In the genomic region with DNA sequence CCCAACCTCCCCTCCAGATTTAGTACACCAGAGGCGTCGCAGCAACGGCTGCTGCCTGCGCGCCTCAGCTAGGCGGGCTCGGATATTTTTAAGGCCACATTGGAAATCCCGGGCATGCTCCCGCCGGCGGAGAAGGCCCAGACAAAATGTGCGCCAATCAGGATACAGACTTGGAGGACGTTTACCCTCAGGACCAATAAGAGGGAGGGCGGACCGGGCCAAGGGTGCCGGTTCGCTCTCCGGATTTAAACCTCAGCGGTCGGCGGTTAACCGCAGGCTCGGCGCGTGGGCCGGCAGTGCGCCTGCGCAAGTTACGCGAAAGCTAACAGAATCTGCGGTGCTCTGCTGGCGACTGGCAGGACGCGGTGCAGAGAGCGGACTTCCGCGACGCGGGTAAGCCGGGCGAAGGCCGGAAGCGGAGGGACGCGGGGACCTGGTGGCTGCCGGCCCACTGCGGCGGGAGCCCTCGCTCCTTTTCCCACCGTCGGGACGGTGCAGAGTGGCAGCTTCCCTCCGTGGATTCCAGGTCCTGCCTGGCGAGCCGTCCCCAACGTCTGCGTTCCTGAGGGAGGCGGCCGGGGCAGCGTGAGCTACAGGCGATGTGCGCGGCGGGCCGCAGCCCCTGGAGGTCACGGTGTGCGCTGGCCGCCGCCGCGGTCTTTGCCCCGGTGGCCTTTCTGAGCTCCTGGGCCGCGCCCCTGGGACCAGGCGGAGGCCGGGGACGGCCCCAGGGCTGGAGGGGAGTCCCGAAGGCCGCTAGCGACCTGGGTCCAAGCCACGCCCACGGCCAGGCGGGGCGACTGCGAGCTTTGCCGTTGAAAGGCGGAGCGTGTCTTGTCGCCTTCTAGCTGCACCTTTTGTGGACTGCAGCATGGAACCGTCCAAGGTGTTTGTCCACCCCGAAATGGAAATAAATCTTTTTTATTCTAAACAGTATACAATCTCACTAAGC, we compare ENCODE assay signal across 8 cellular contexts. TPM values are rescaled to one million over a fixed set of nuclear protein-coding genes. Genes with fewer than 3 reads are reported as not detected.
DNase-seq lines count a peak whose midpoint lies in the region; ATAC-seq, FAIRE-seq and TF ChIP-seq lines count a peak whose summit lies in the region.

A gene with protein sequence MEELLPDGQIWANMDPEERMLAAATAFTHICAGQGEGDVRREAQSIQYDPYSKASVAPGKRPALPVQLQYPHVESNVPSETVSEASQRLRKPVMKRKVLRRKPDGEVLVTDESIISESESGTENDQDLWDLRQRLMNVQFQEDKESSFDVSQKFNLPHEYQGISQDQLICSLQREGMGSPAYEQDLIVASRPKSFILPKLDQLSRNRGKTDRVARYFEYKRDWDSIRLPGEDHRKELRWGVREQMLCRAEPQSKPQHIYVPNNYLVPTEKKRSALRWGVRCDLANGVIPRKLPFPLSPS (plus strand): TSS at position 296 of the 952 bp plus-strand sequence. CDS start 11,701 bp downstream, outside the sequence.

- H3K4me1 ChIP-seq in kidney (ENCODE audit: control insufficient read depth in 1 of 2, insufficient read depth in 1 of 2, low read depth in 1 of 2, low read length in 2 of 2) = peaks cover 0 to 2% of the 10 kb centered on the region in 2 donors

- FAIRE-seq in kidney (lab: Jason Lieb, UNC) = peak; percentile 73

- TF ChIP-seq POLR2A in GM18951 (IDR thresholded peaks at IDR 0.05; ENCODE audit: extremely low read depth, insufficient read depth, insufficient read length) = peak; percentile 77

- TF ChIP-seq CTCF in AG10803 (conservative IDR thresholded peaks at IDR 0.05; ENCODE audit: low read length) = peak; percentile 40
- TF ChIP-seq CTCF in chondrocyte (IDR thresholded peaks at IDR 0.05) = peak; percentile 60
- peak; percentile 29 for TF ChIP-seq CTCF in kidney (IDR thresholded peaks at IDR 0.05; ENCODE audit: borderline replicate concordance, extremely low read depth, insufficient read depth)

- intact Hi-C loops in kidney (cut with DNase I) = no loop called here

- H3K4me3 Mint-ChIP-seq in chondrocyte (ENCODE audit: unreplicated experiment) = peak within 1 kb of the TSS; percentile 76

- H3K27ac ChIP-seq in kidney (ENCODE audit: low read depth in 2 of 2, low read length in 2 of 2) = peak within 1 kb of the TSS; percentile 89 to 93

- peaks cover 33% of the 10 kb centered on the region for H3K4me1 Mint-ChIP-seq in chondrocyte (ENCODE audit: low read depth)

- H3K4me3 ChIP-seq in AG10803 (ENCODE audit: low read length) = peak within 1 kb of the TSS; percentile 88
- peak within 1 kb of the TSS; percentile 81 to 85 for H3K4me3 ChIP-seq in kidney (ENCODE audit: low read length in 2 of 2)

- no peaks in the 10 kb centered on the region for H3K9me3 ChIP-seq in kidney (ENCODE audit: control insufficient read depth in 1 of 2, low read length in 2 of 2)

- no peaks in the 10 kb centered on the region for H3K9me3 Mint-ChIP-seq in chondrocyte (ENCODE audit: low read depth)

- peak; percentile 85 for ATAC-seq in HG03175 (IDR thresholded peaks at IDR 0.05; ENCODE audit: unreplicated experiment)

- H3K27ac Mint-ChIP-seq in chondrocyte (ENCODE audit: unreplicated experiment) = peak within 1 kb of the TSS; percentile 61

- no peaks in the 10 kb centered on the region for H3K27me3 Mint-ChIP-seq in chondrocyte (ENCODE audit: low read depth)

- peak; percentile 98 for DNase-seq in AG10803 (ENCODE audit: low read depth)
- DNase-seq in NCI-H2227 treated with DMSO at 0.1 percent for 48 hours (lab: John Stamatoyannopoulos, UW) = peak; percentile 75
- peak; percentile 88 for DNase-seq in activated CD4-positive, alpha-beta T cell treated with anti-CD3 and anti-CD28 coated beads for 1 hour
- DNase-seq in chondrocyte (ENCODE audit: low spot score) = peak; percentile 96
- peak; percentile 97 for DNase-seq in kidney
- DNase-seq in stimulated activated CD4-positive, alpha-beta T cell treated with anti-CD3 and anti-CD28 coated beads, Interleukin-15, amount 100 ng/mL, for 24 hours = peak; percentile 97

- H3K36me3 Mint-ChIP-seq in chondrocyte (ENCODE audit: low read depth) = no peaks in the 10 kb centered on the region

- H3K9ac ChIP-seq in kidney (ENCODE audit: low read length in 2 of 2) = peak within 1 kb of the TSS; percentile 49 to 85

- in situ Hi-C loops in GM18951 (cut with MboI; ENCODE audit: low sequenced_read_pairs, unreplicated experiment) = no loop called here

- no peaks in the 10 kb centered on the region for H3K36me3 ChIP-seq in kidney (ENCODE audit: control insufficient read depth in 1 of 2, insufficient read depth in 2 of 2, low read length in 2 of 2)

RNA-seq across cellular contexts. Expression of the gene that starts here (rescaled TPM):
- total RNA-seq in chondrocyte = 4.3 to 4.7 TPM (median 4.5 TPM) in 3 replicates
- 3.0 TPM for total RNA-seq in kidney
- 4.9 TPM for polyA plus RNA-seq in kidney (ENCODE audit: insufficient read depth, low read depth, low replicate concordance)

Comparison
In these comparisons a context has a peak if more than half of its experiments do, and no peak if none do; other contexts are left out.
1. Peak in every context shown above with its lines: DNase-seq, ATAC-seq, H3K4me3 ChIP-seq and H3K27ac ChIP-seq.